ENCODE assay signal across 8 cellular contexts in the genomic region with DNA sequence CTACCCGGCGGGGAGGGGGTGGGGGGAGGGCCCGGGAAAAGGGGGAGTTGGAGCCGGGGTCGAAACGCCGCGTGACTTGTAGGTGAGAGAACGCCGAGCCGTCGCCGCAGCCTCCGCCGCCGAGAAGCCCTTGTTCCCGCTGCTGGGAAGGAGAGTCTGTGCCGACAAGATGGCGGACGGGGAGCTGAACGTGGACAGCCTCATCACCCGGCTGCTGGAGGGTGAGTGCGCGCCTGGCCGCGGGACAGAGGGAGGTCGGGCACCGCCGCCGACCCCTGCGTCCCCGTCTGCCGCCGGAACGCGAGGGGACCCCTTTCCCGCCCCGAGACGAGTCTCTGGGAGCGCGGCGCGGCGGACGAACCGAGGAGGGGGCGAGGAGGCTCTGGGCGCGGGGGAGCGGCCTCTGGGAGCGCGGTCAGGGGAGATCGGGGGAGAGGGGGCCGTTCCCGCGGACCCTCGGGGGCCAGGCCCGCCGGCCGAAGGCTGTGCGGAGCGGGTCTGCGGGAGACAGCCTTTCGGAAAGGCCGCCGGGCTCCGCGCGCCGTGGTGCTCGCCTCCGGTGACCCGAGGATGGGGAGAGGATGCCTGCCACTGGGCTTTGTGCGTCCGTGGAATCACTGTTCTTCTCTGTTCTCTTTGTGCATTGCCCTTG. TPM values are rescaled to one million over a fixed set of nuclear protein-coding genes. Genes with fewer than 3 reads are reported as not detected.
A peak's percentile ranks its signal among the peaks of the same experiment; 100 is the strongest.
DNase-seq lines count a peak whose midpoint lies in the region; ATAC-seq and TF ChIP-seq lines count a peak whose summit lies in the region.

No MANE protein-coding gene starts in this region.

- H3K9me3 Mint-ChIP-seq in naive B cell: no peaks in the 10 kb centered on the region

- H3K4me1 Mint-ChIP-seq in naive B cell: peaks cover 40 to 52% (median 50%) of the 10 kb centered on the region in 3 donors

- H3K27ac ChIP-seq in HUES6 (ENCODE audit: low read depth, low read length): peak overlapping the region; percentile 80
- peak overlapping the region; percentile 100 for H3K27ac ChIP-seq in urinary bladder (ENCODE audit: low read depth)

- peak; percentile 89 for DNase-seq in NCI-H1694 treated with DMSO at 0.1 percent for 48 hours (lab: John Stamatoyannopoulos, UW)
- DNase-seq in NCI-H1694 (lab: John Stamatoyannopoulos, UW): no peak
- peak; percentile 23 for DNase-seq in activated CD4-positive, alpha-beta T cell treated with anti-CD3 and anti-CD28 coated beads, Interleukin-2, amount 50 U/mL, for 1 hour
- DNase-seq in erythroblast (lab: John Stamatoyannopoulos, UW): peak; percentile 53 to 71
- DNase-seq in naive B cell: no peak

- ATAC-seq in GM21515 (IDR thresholded peaks at IDR 0.05; ENCODE audit: unreplicated experiment) (peak; percentile 27), naive B cell (ENCODE audit: low read depth in 2 of 2) (peak; percentile 26 to 28)

- no peak for TF ChIP-seq POLR2A in erythroblast (IDR thresholded peaks at IDR 0.05; ENCODE audit: low read length)

- H3K27me3 Mint-ChIP-seq in naive B cell: no peaks in the 10 kb centered on the region

- under 1% methylated on average over 75 of the region's 75 CpGs for WGBS in urinary bladder

- peaks cover 24% of the 10 kb centered on the region for H3K4me1 ChIP-seq in HUES6 (ENCODE audit: control insufficient read depth, insufficient read depth, low read length)
- H3K4me1 ChIP-seq in urinary bladder (ENCODE audit: insufficient read depth): no peaks in the 10 kb centered on the region

- peak overlapping the region; percentile 92 to 99 (median 97) for H3K4me3 Mint-ChIP-seq in naive B cell

- no peaks in the 10 kb centered on the region for H3K9me3 ChIP-seq in HUES6 (ENCODE audit: control insufficient read depth, insufficient read depth, low read depth, low read length)

- H3K36me3 Mint-ChIP-seq in naive B cell: no peaks in the 10 kb centered on the region

- H3K4me3 ChIP-seq in HUES6 (ENCODE audit: low read depth, low read length): peak overlapping the region; percentile 76
- peak overlapping the region; percentile 80 for H3K4me3 ChIP-seq in urinary bladder (ENCODE audit: low read depth, low read length)

- H3K9ac ChIP-seq in HUES6 (ENCODE audit: low read length): peak overlapping the region; percentile 99

- H3K27ac Mint-ChIP-seq in naive B cell: peak overlapping the region; percentile 97 to 99 (median 98)

- H3K27me3 ChIP-seq in HUES6 (ENCODE audit: control insufficient read depth, insufficient read depth, low read length): no peaks in the 10 kb centered on the region

- H3K36me3 ChIP-seq in HUES6 (ENCODE audit: control insufficient read depth, insufficient read depth, low read length) (no peaks in the 10 kb centered on the region), urinary bladder (ENCODE audit: insufficient read depth) (no peaks in the 10 kb centered on the region)

RNA-seq across cellular contexts. Expression of gene PPP1CB, which starts 0.5 kb away (rescaled TPM):
- polyA plus RNA-seq in naive B cell (ENCODE audit: low read depth in 6 of 6): 10 to 100 TPM; 62.4 to 93.3 (median 86.9) TPM
- 608 TPM for total RNA-seq in urinary bladder
- 252 TPM for polyA plus RNA-seq in urinary bladder

RNA-seq across cellular contexts. Expression of gene SPDYA, which starts 58.6 kb away (rescaled TPM):
- polyA plus RNA-seq in naive B cell (ENCODE audit: low read depth in 6 of 6) (under 1 TPM in 3 of 6 donors, not detected in 3; 0.29 to 0.41 (median 0.37) TPM), urinary bladder (0.04 TPM)
- 7.1 TPM for total RNA-seq in urinary bladder

Comparison
In these comparisons a context has a peak if more than half of its experiments do, and no peak if none do; other contexts are left out.
1. DNase-seq: peak in NCI-H1694 treated with DMSO at 0.1 percent for 48 hours (single experiment), activated CD4-positive, alpha-beta T cell treated with anti-CD3 and anti-CD28 coated beads, Interleukin-2, amount 50 U/mL, for 1 hour (single experiment) and erythroblast (2 of 2); none in NCI-H1694 (single experiment) and naive B cell (single experiment).